27 cellular contexts compared by ENCODE assay signal in genomic region chr18:34624551-34624950, GRCh38.
DNase-seq lines count a peak whose midpoint lies in the region; ATAC-seq, FAIRE-seq and TF ChIP-seq lines count a peak whose summit lies in the region.
"Had no signal": no experiment of that assay in that cellular context is flagged by ENCODE, and none has a peak within 500 bp of the region (broad histone marks: within the 10 kb centered on the region; RNA-seq: fewer than 3 reads in every experiment).

No MANE protein-coding gene starts in this region.

- no peak for ATAC-seq in psoas muscle
- ATAC-seq: activated T-cell treated with anti-CD3 and anti-CD28 coated beads, Interleukin-2, amount 50 U/mL, for 72 hours; naive thymus-derived CD8-positive, alpha-beta T cell; right cardiac atrium had no signal

- intact Hi-C loops in psoas muscle (cut with DNase I) (no loop called here), dorsolateral prefrontal cortex (cut with DNase I) (no loop called here)

- H3K36me3 ChIP-seq in psoas muscle (ENCODE audit: insufficient read depth in 1 of 2, low read depth in 1 of 2) = no peaks in the 10 kb centered on the region
- H3K36me3 ChIP-seq: BE2C, ovary, SJCRH30, stomach, tibial nerve had no signal

- H3K4me3 ChIP-seq in psoas muscle (no peak overlapping the region), dorsolateral prefrontal cortex (no peak overlapping the region)
- H3K4me3 ChIP-seq: ovary, SJCRH30, stomach, tibial nerve had no signal

- peak; percentile 18 for FAIRE-seq in endometrium (lab: Jason Lieb, UNC)
- FAIRE-seq: H1, RCC 7860 had no signal

- no peaks in the 10 kb centered on the region for H3K27me3 ChIP-seq in psoas muscle (ENCODE audit: insufficient read depth in 3 of 3, low read length in 2 of 3)
- H3K27me3 ChIP-seq in dorsolateral prefrontal cortex = no peaks in the 10 kb centered on the region
- H3K27me3 ChIP-seq: BE2C, ovary, SJCRH30, stomach, tibial nerve had no signal

- H3K27ac ChIP-seq in psoas muscle = peak overlapping the region; percentile 3
- H3K27ac ChIP-seq in dorsolateral prefrontal cortex = no peak overlapping the region
- H3K27ac ChIP-seq: 22Rv1, ovary, SJCRH30, stomach, tibial nerve had no signal

- DNase-seq in NCI-H1105 treated with DMSO at 0.1 percent for 48 hours (lab: John Stamatoyannopoulos, UW) (peak; percentile 66), NCI-H1105 (lab: John Stamatoyannopoulos, UW) (no peak), NCI-H146 (lab: John Stamatoyannopoulos, UW) (peak; percentile 91), psoas muscle (no peak), dorsolateral prefrontal cortex (no peak), OCI-M1 (lab: John Stamatoyannopoulos, UW) (no peak)
- DNase-seq in stimulated activated CD4-positive, alpha-beta T cell treated with anti-CD3 and anti-CD28 coated beads, Interleukin-4, amount 100 ng/mL, for 4 hours = no peak
- DNase-seq: activated CD4-positive, alpha-beta T cell treated with anti-CD3 and anti-CD28 coated beads for 48 hours; activated naive CD4-positive, alpha-beta T cell treated with anti-CD3 and anti-CD28 coated beads for 36 hours; activated T-cell treated with anti-CD3 and anti-CD28 coated beads, Interleukin-2, amount 50 U/mL, for 72 hours; BE2C; Caco-2; caudate nucleus; erythroblast; naive thymus-derived CD8-positive, alpha-beta T cell; NCI-H1694; NCI-H2227 treated with DMSO at 0.1 percent for 48 hours; ovary; right cardiac atrium; stimulated activated CD4-positive, alpha-beta T cell treated with anti-CD3 and anti-CD28 coated beads, Interleukin-12 subunit alpha, Interleukin-12 subunit beta, amount 100 ng/mL, for 4 hours; stomach had no signal

- TF ChIP-seq CTCF in psoas muscle (IDR thresholded peaks at IDR 0.05) (no peak), dorsolateral prefrontal cortex (IDR thresholded peaks at IDR 0.05 in 54 of 56, conservative IDR thresholded peaks at IDR 0.05 in 2 of 56; ENCODE audit: low read depth in 1 of 56, partially characterized antibody in 56 of 56) (no peak)

- no peaks in the 10 kb centered on the region for H3K9me3 ChIP-seq in psoas muscle
- H3K9me3 ChIP-seq: BE2C, Caco-2, ovary, SJCRH30 had no signal

- 40 to 54% (median 48%) methylated on average over 3 of the region's 3 CpGs for WGBS in psoas muscle, 3 donors

- peaks cover 27% of the 10 kb centered on the region for H3K4me1 ChIP-seq in psoas muscle
- H3K4me1 ChIP-seq: BE2C, Caco-2, SJCRH30, stomach, tibial nerve had no signal

Comparison
In these comparisons a context has a peak if more than half of its experiments do, and no peak if none do; other contexts are left out.
1. DNase-seq: peak in NCI-H1105 treated with DMSO at 0.1 percent for 48 hours (single experiment) and NCI-H146 (single experiment); none in NCI-H1105 (single experiment), psoas muscle (0 of 2), dorsolateral prefrontal cortex (0 of 10), stimulated activated CD4-positive, alpha-beta T cell treated with anti-CD3 and anti-CD28 coated beads, Interleukin-4, amount 100 ng/mL, for 4 hours (0 of 2) and OCI-M1 (single experiment).